1 cellular context compared by ENCODE assay signal in the genomic region with DNA sequence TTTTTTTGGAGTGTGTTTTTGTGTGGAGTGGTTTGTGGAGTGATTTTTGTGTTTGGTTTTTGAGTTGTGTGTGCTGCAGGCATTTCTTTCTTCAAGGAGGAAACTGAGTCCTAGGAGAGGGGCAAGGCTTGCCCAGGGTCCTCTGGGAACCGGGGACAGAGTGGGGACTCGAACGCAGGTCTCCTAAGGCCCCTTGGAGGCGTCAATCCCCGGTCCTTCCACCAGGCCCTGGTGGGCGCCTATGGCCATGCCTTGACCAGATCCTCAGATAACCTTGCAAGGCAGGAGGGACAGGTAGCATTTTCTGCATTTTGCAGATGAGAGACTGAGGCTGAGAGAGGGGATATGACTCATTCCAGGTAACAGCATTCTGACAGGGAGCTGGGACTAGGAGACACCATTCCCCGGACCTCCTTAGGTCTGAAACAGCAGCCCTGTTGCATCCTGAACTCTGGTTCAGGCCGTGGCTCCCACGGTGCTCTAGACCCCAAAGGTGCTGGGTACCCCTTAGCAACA.
TF ChIP-seq lines count a peak whose summit lies in the region.

No MANE protein-coding gene starts in this region.

TF ChIP-seq in WTC11, 78 proteins besides CTCF, POLR2A, EP300 and RAD21 (continued from another document):
- TF ChIP-seq ZNF396 (CRISPR knock-in tag; IDR thresholded peaks at IDR 0.05; ENCODE audit: borderline replicate concordance) (no peak), TCF7 (CRISPR knock-in tag; IDR thresholded peaks at IDR 0.05; ENCODE audit: low read depth) (no peak), ETV6 (CRISPR knock-in tag; IDR thresholded peaks at IDR 0.05) (no peak), ZNF423 (CRISPR knock-in tag; IDR thresholded peaks at IDR 0.05) (no peak), NR2C2 (CRISPR knock-in tag; IDR thresholded peaks at IDR 0.05) (no peak), NR1H2 (CRISPR knock-in tag; IDR thresholded peaks at IDR 0.05) (no peak), SOX15 (CRISPR knock-in tag; IDR thresholded peaks at IDR 0.05) (no peak), ZNF219 (CRISPR knock-in tag; IDR thresholded peaks at IDR 0.05; ENCODE audit: borderline replicate concordance) (no peak)
- TF ChIP-seq, protein P1, sequence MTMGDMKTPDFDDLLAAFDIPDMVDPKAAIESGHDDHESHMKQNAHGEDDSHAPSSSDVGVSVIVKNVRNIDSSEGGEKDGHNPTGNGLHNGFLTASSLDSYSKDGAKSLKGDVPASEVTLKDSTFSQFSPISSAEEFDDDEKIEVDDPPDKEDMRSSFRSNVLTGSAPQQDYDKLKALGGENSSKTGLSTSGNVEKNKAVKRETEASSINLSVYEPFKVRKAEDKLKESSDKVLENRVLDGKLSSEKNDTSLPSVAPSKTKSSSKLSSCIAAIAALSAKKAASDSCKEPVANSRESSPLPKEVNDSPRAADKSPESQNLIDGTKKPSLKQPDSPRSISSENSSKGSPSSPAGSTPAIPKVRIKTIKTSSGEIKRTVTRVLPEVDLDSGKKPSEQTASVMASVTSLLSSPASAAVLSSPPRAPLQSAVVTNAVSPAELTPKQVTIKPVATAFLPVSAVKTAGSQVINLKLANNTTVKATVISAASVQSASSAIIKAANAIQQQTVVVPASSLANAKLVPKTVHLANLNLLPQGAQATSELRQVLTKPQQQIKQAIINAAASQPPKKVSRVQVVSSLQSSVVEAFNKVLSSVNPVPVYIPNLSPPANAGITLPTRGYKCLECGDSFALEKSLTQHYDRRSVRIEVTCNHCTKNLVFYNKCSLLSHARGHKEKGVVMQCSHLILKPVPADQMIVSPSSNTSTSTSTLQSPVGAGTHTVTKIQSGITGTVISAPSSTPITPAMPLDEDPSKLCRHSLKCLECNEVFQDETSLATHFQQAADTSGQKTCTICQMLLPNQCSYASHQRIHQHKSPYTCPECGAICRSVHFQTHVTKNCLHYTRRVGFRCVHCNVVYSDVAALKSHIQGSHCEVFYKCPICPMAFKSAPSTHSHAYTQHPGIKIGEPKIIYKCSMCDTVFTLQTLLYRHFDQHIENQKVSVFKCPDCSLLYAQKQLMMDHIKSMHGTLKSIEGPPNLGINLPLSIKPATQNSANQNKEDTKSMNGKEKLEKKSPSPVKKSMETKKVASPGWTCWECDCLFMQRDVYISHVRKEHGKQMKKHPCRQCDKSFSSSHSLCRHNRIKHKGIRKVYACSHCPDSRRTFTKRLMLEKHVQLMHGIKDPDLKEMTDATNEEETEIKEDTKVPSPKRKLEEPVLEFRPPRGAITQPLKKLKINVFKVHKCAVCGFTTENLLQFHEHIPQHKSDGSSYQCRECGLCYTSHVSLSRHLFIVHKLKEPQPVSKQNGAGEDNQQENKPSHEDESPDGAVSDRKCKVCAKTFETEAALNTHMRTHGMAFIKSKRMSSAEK (CRISPR knock-in tag; IDR thresholded peaks at IDR 0.05; ENCODE audit: borderline replicate concordance) = no peak
- TF ChIP-seq, protein P2, sequence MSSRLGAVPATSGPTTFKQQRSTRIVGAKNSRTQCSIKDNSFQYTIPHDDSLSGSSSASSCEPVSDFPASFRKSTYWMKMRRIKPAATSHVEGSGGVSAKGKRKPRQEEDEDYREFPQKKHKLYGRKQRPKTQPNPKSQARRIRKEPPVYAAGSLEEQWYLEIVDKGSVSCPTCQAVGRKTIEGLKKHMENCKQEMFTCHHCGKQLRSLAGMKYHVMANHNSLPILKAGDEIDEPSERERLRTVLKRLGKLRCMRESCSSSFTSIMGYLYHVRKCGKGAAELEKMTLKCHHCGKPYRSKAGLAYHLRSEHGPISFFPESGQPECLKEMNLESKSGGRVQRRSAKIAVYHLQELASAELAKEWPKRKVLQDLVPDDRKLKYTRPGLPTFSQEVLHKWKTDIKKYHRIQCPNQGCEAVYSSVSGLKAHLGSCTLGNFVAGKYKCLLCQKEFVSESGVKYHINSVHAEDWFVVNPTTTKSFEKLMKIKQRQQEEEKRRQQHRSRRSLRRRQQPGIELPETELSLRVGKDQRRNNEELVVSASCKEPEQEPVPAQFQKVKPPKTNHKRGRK (CRISPR knock-in tag; IDR thresholded peaks at IDR 0.05; ENCODE audit: borderline replicate concordance) = no peak
